In genomic region chr11:81359476-81359875, GRCh38 we compare ENCODE assay signal across 22 cellular contexts.
"Had no signal": no experiment of that assay in that cellular context is flagged by ENCODE, and none has a peak within 500 bp of the region (broad histone marks: within the 10 kb centered on the region; RNA-seq: fewer than 3 reads in every experiment).

No MANE protein-coding gene starts in this region.

- ATAC-seq: activated CD4-positive, alpha-beta T cell treated with anti-CD3 and anti-CD28 coated beads for 36 hours; activated CD8-positive, alpha-beta memory T cell treated with anti-CD3 and anti-CD28 coated beads, Interleukin-2, amount 10 ng/mL, durations not matched to agents 7 days and 5 days; activated CD8-positive, alpha-beta T cell treated with anti-CD3 and anti-CD28 coated beads, Interleukin-2, amount 10 ng/mL, durations not matched to agents 7 days and 5 days; body of pancreas; left cardiac atrium; right lobe of liver; stimulated activated naive CD8-positive, alpha-beta T cell treated with anti-CD3 and anti-CD28 coated beads, Interleukin-15, Interleukin-2, amounts not matched to agents 100 U/mL and 50 U/mL, for 24 hours had no signal

- H3K27ac ChIP-seq: body of pancreas, esophagus muscularis mucosa, neutrophil, right lobe of liver, thoracic aorta had no signal

- H3K4me3 ChIP-seq: body of pancreas, esophagus muscularis mucosa, right lobe of liver, thoracic aorta had no signal

- H3K36me3 ChIP-seq: esophagus muscularis mucosa, neutrophil, right lobe of liver, thoracic aorta had no signal

- DNase-seq: activated CD4-positive, alpha-beta T cell treated with anti-CD3 and anti-CD28 coated beads for 36 hours; activated CD4-positive, CD25-positive, alpha-beta regulatory T cell; activated CD8-positive, alpha-beta memory T cell treated with anti-CD3 and anti-CD28 coated beads, Interleukin-2, amount 10 ng/mL, durations not matched to agents 7 days and 5 days; activated CD8-positive, alpha-beta T cell treated with anti-CD3 and anti-CD28 coated beads, Interleukin-2, amount 10 ng/mL, durations not matched to agents 7 days and 5 days; activated T-cell treated with anti-CD3 and anti-CD28 coated beads, Interleukin-2, amount 50 U/mL, for 48 hours; anterior cingulate cortex; body of pancreas; caudate nucleus; cortex of kidney; left cardiac atrium; mammary epithelial cell; naive B cell; nephron progenitor cell; right lobe of liver; stimulated activated CD4-positive, alpha-beta T cell treated with anti-CD3 and anti-CD28 coated beads, Interleukin-2, amount 100 ng/mL, for 48 hours; stimulated activated naive CD8-positive, alpha-beta T cell treated with anti-CD3 and anti-CD28 coated beads, Interleukin-15, Interleukin-2, amounts not matched to agents 100 U/mL and 50 U/mL, for 24 hours had no signal

- H3K9me3 ChIP-seq: body of pancreas, esophagus muscularis mucosa, neutrophil, right lobe of liver, thoracic aorta had no signal

- FAIRE-seq: frontal cortex, islet of Langerhans, urothelium cell line had no signal

- H3K27me3 ChIP-seq: body of pancreas, esophagus muscularis mucosa, neutrophil, right lobe of liver had no signal
